ENCODE assay signal across 19 cellular contexts in the genomic region with DNA sequence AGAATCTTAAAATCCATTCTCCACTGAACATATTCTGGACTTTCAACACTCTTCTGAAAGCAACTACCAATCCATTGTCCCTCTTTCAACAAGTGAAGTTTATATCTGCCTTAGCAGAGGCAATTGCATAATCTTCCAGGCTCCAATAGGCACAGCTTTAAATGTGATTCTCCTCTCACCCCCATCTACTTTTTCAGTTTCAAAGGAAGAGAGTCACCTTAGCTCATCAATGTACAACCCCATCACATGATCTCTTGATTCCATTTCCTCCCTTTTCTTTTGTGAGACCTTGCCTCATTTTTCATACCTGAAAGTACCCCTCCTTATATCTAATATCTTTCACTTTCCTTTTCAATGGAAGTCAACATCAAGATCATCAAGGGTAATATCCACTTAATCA.
DNase-seq lines count a peak whose midpoint lies in the region; ATAC-seq and TF ChIP-seq lines count a peak whose summit lies in the region.
"Had no signal": no experiment of that assay in that cellular context is flagged by ENCODE, and none has a peak within 500 bp of the region (broad histone marks: within the 10 kb centered on the region; RNA-seq: fewer than 3 reads in every experiment).

No MANE protein-coding gene starts in this region.

- peak; percentile 56 for ATAC-seq in HG03097 (IDR thresholded peaks at IDR 0.05; ENCODE audit: low FRiP score, unreplicated experiment)
- ATAC-seq: HCT116 had no signal

- H3K4me3 ChIP-seq in ACC112 (ENCODE audit: low read depth, low read length), result no peak overlapping the region; the same call in 1 of the 2 replicates
- H3K4me3 ChIP-seq in fibroblast of pulmonary artery (replicated peaks; ENCODE audit: low read depth, low read length), result no peak overlapping the region
- H3K4me3 ChIP-seq in osteoblast (ENCODE audit: insufficient read depth, low read length), result no peak overlapping the region
- no peak overlapping the region for H3K4me3 ChIP-seq in WERI-Rb-1 (ENCODE audit: low read depth, low read length)
- H3K4me3 ChIP-seq: BLaER1 treated with 17β-estradiol and CSF1 and Interleukin-3, amounts not matched to agents 10 nM and 100 nM had no signal

- H3K79me2 ChIP-seq in ACC112 (ENCODE audit: control insufficient read depth, insufficient read depth, low read length, unreplicated experiment) (no peaks in the 10 kb centered on the region), osteoblast (ENCODE audit: insufficient read depth, low read length) (no peaks in the 10 kb centered on the region)

- H4K20me1 ChIP-seq in osteoblast (ENCODE audit: insufficient read depth, low read length), result no peaks in the 10 kb centered on the region
- H4K20me1 ChIP-seq: BLaER1 treated with 17β-estradiol and CSF1 and Interleukin-3, amounts not matched to agents 10 nM and 100 nM had no signal

- H2AFZ ChIP-seq in ACC112 (ENCODE audit: low read length, unreplicated experiment), result peak overlapping the region; percentile 79
- peak overlapping the region; percentile 10 for H2AFZ ChIP-seq in osteoblast (ENCODE audit: low read length)

- TF ChIP-seq CTCF in fibroblast of pulmonary artery (IDR thresholded peaks at IDR 0.05; ENCODE audit: low read length, missing control alignments) (no peak), osteoblast (IDR thresholded peaks at IDR 0.05; ENCODE audit: extremely low read depth, low read depth, low read length) (no peak), WERI-Rb-1 (IDR thresholded peaks at IDR 0.05; ENCODE audit: low read depth, low read length) (no peak)

- H3K4me2 ChIP-seq in osteoblast (ENCODE audit: insufficient read depth, low read length), result no peak overlapping the region
- H3K4me2 ChIP-seq: BLaER1 treated with 17β-estradiol and CSF1 and Interleukin-3, amounts not matched to agents 10 nM and 100 nM had no signal

- DNase-seq in fibroblast of pulmonary artery (ENCODE audit: low read depth), result peak; percentile 27
- no peak for DNase-seq in osteoblast (ENCODE audit: insufficient read length, low spot score, missing footprints)
- DNase-seq in WERI-Rb-1, result no peak
- no peak for DNase-seq in stimulated activated naive CD4-positive, alpha-beta T cell treated with Interleukin-2 at 50 U/mL for 16 hours (lab: John Stamatoyannopoulos, UW)
- no peak for DNase-seq in activated CD4-positive, CD25-positive, alpha-beta regulatory T cell (lab: John Stamatoyannopoulos, UW)
- DNase-seq: 8988T; ACHN; Calu3; CD4-positive, alpha-beta T cell; DMS 273 treated with DMSO at 0.1 percent for 48 hours; DMS79; EL; IMR-90; KBM-7 had no signal

- no peaks in the 10 kb centered on the region for H3K27me3 ChIP-seq in ACC112 (ENCODE audit: insufficient read depth, low read length)
- no peaks in the 10 kb centered on the region for H3K27me3 ChIP-seq in osteoblast (ENCODE audit: insufficient read depth, low read length)
- no peaks in the 10 kb centered on the region for H3K27me3 ChIP-seq in WERI-Rb-1 (ENCODE audit: insufficient read depth, low read depth, severe bottlenecking)
- H3K27me3 ChIP-seq: BLaER1 treated with 17β-estradiol and CSF1 and Interleukin-3, amounts not matched to agents 10 nM and 100 nM had no signal

- no peaks in the 10 kb centered on the region for H3K9me3 ChIP-seq in osteoblast (ENCODE audit: low read depth, low read length)
- no peaks in the 10 kb centered on the region for H3K9me3 ChIP-seq in WERI-Rb-1 (ENCODE audit: severe bottlenecking)
- H3K9me3 ChIP-seq: BLaER1 treated with 17β-estradiol and CSF1 and Interleukin-3, amounts not matched to agents 10 nM and 100 nM had no signal

- H3K36me3 ChIP-seq in ACC112 (ENCODE audit: insufficient read depth, low read length), result no peaks in the 10 kb centered on the region
- H3K36me3 ChIP-seq in osteoblast (ENCODE audit: insufficient read depth, low read length), result no peaks in the 10 kb centered on the region
- no peaks in the 10 kb centered on the region for H3K36me3 ChIP-seq in WERI-Rb-1
- H3K36me3 ChIP-seq: BLaER1 treated with 17β-estradiol and CSF1 and Interleukin-3, amounts not matched to agents 10 nM and 100 nM had no signal

- peaks cover 18% of the 10 kb centered on the region for H3K4me1 ChIP-seq in ACC112 (ENCODE audit: control insufficient read depth, insufficient read depth, low read length, unreplicated experiment)
- peaks cover 3% of the 10 kb centered on the region for H3K4me1 ChIP-seq in osteoblast (ENCODE audit: insufficient read depth, low read length)
- H3K4me1 ChIP-seq: BLaER1 treated with 17β-estradiol and CSF1 and Interleukin-3, amounts not matched to agents 10 nM and 100 nM had no signal

- no peak overlapping the region for H3K27ac ChIP-seq in ACC112 (ENCODE audit: low read depth, low read length)
- no peak overlapping the region for H3K27ac ChIP-seq in osteoblast (ENCODE audit: low read depth, low read length)
- no peak overlapping the region for H3K27ac ChIP-seq in WERI-Rb-1
- H3K27ac ChIP-seq: BLaER1 treated with 17β-estradiol and CSF1 and Interleukin-3, amounts not matched to agents 10 nM and 100 nM; HL-60 had no signal
